ENCODE assay signal across 29 cellular contexts in the genomic region with DNA sequence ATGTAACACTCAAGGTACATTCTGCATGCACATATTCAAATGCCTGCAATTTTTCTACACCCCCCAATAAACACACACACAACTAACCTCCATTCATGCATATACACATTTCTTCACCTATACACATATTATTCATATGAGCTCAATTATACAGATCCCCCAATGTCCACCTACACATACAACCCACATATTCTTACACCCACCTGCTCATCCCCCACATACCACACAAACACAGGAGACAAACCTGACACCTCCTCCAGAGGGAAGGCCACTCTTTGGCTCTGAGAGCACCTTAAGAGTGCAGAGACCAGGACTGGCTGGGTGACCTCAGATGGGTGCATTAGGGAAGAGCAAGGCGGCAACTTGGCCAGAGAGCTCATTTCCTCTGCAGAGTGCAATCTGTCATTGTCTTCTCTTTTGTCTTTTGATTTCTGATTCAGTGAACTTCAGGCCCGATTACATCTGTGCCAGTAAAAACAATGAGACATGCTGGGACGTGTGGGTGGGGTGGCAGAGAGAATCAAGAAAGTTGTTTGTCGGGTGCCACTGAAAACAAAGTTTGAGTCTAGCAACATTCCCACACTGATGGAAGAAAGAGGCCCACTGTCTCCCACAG.
"Had no signal": no experiment of that assay in that cellular context is flagged by ENCODE, and none has a peak within 500 bp of the region (broad histone marks: within the 10 kb centered on the region; RNA-seq: fewer than 3 reads in every experiment).

No MANE protein-coding gene starts in this region.

- ATAC-seq: activated CD4-positive, CD25-positive, alpha-beta regulatory T cell treated with anti-CD3 and anti-CD28 coated beads, Interleukin-2, amount 50 U/mL, for 24 hours; gastrocnemius medialis; left ventricle myocardium superior; naive thymus-derived CD4-positive, alpha-beta T cell; T-helper 17 cell had no signal

- H3K27me3 Mint-ChIP-seq: T-helper 17 cell had no signal

- H3K27ac ChIP-seq: epithelial cell of prostate, gastrocnemius medialis, parathyroid adenoma, right atrium auricular region, suprapubic skin, tibial artery, WERI-Rb-1 had no signal

- DNase-seq: activated CD4-positive, alpha-beta T cell treated with anti-CD3 and anti-CD28 coated beads for 48 hours; activated CD4-positive, alpha-beta T cell treated with anti-CD3 and anti-CD28 coated beads, Interleukin-2, amount 50 U/mL, for 48 hours; activated CD8-positive, alpha-beta memory T cell treated with anti-CD3 and anti-CD28 coated beads, Interleukin-2, amount 50 U/mL, for 4 hours; activated gamma-delta T cell; activated naive CD4-positive, alpha-beta T cell treated with anti-CD3 and anti-CD28 coated beads, Interleukin-2, amount 50 U/mL, for 16 hours; activated T-cell treated with anti-CD3 and anti-CD28 coated beads, Interleukin-2, amount 50 U/mL, for 1 hour; amniotic stem cell; dermis blood vessel endothelial cell; effector CD4-positive, alpha-beta T cell; gastrocnemius medialis; glutamatergic neuron; left ventricle myocardium superior; midbrain; naive thymus-derived CD4-positive, alpha-beta T cell; nucleus accumbens; stimulated activated CD4-positive, alpha-beta T cell treated with anti-CD3 and anti-CD28 coated beads, Interleukin-15, amount 100 ng/mL, for 24 hours; stimulated activated CD4-positive, alpha-beta T cell treated with anti-CD3 and anti-CD28 coated beads, Interleukin-2, amount 100 ng/mL, for 24 hours; stimulated activated naive CD4-positive, alpha-beta T cell; T-helper 17 cell; T1000; tibial artery; WERI-Rb-1 had no signal

- H3K36me3 ChIP-seq: gastrocnemius medialis, right atrium auricular region, suprapubic skin, tibial artery, WERI-Rb-1 had no signal

- H3K9me3 Mint-ChIP-seq: activated T-helper 1 cell treated with anti-CD3 and anti-CD28 coated beads, Interleukin-12 subunit alpha, Interleukin-12 subunit beta, Interleukin-2, Interleukin-4 antibody, amounts not matched to agents 30 ng/mL and 10 ng/mL and 1 ng/mL, durations not matched to agents 14 hours and 24 hours and 36 hours had no signal

- H3K4me3 Mint-ChIP-seq: activated T-helper 1 cell treated with anti-CD3 and anti-CD28 coated beads, Interleukin-12 subunit alpha, Interleukin-12 subunit beta, Interleukin-2, Interleukin-4 antibody, amounts not matched to agents 30 ng/mL and 10 ng/mL and 1 ng/mL, durations not matched to agents 14 hours and 24 hours and 36 hours; naive thymus-derived CD4-positive, alpha-beta T cell; neural crest cell; T-helper 17 cell had no signal

- H3K9me3 ChIP-seq: gastrocnemius medialis, right atrium auricular region, suprapubic skin, tibial artery had no signal

- H3K4me1 Mint-ChIP-seq: naive thymus-derived CD4-positive, alpha-beta T cell; T-helper 17 cell had no signal

- H3K36me3 Mint-ChIP-seq: naive thymus-derived CD4-positive, alpha-beta T cell had no signal

- H3K27me3 ChIP-seq: gastrocnemius medialis, right atrium auricular region, suprapubic skin had no signal

- H3K4me3 ChIP-seq: gastrocnemius medialis, right atrium auricular region, suprapubic skin, tibial artery had no signal

- H3K4me1 ChIP-seq: gastrocnemius medialis, parathyroid adenoma, suprapubic skin, tibial artery had no signal

- H3K27ac Mint-ChIP-seq: activated T-helper 1 cell treated with anti-CD3 and anti-CD28 coated beads, Interleukin-12 subunit alpha, Interleukin-12 subunit beta, Interleukin-2, Interleukin-4 antibody, amounts not matched to agents 30 ng/mL and 10 ng/mL and 1 ng/mL, durations not matched to agents 14 hours and 24 hours and 36 hours; naive thymus-derived CD4-positive, alpha-beta T cell; T-helper 17 cell had no signal
